ENCODE assay signal across 27 cellular contexts in the genomic region with DNA sequence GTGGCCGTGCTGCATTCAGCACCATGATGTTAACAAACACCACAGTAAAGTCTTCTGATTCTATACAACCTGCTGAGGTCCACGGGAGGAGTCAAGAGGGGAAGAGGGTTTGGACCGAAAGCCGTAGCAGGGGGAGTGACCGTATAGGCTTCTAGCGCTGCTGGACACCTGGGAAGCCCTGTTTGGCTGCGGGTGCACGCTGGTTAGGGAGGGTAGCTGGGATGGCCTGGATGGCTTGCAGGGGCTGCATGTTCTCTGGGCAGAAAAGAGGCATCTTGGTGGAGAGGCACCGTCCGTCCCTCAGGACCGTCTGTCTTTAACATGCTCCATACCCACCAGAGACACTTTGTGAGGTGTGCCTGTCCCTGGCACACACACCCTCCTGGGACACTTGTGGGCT.
"Had no signal": no experiment of that assay in that cellular context is flagged by ENCODE, and none has a peak within 500 bp of the region (broad histone marks: within the 10 kb centered on the region; RNA-seq: fewer than 3 reads in every experiment).

No MANE protein-coding gene starts in this region.

- H3K4me1 ChIP-seq: left ventricle myocardium inferior, pancreas, prostate gland, stomach, testis, thyroid gland, transverse colon, upper lobe of right lung had no signal

- H3K4me3 ChIP-seq: left ventricle myocardium inferior, lung, mucosa of descending colon, pancreas, prostate gland, smooth muscle cell, stomach, testis, thyroid gland, transverse colon, upper lobe of right lung had no signal

- H3K4me2 ChIP-seq: smooth muscle cell had no signal

- H3K27me3 ChIP-seq: pancreas, testis, thyroid gland, transverse colon, upper lobe of right lung had no signal

- ATAC-seq: mucosa of descending colon; naive thymus-derived CD4-positive, alpha-beta T cell; natural killer cell treated with Interleukin-12 subunit alpha and Interleukin-12 subunit beta and Interleukin-15 and Interleukin-18, amount 100 ng/mL, for 72 hours; pancreas; right cardiac atrium; stimulated activated naive B cell treated with anti-CD40 and anti-IgM and Interleukin-4, amounts not matched to agents 10 μg/mL and 1 μg/mL and 100 μg/mL, for 72 hours; stimulated activated naive CD8-positive, alpha-beta T cell treated with anti-CD3 and anti-CD28 coated beads, Interleukin-15, Interleukin-2, amounts not matched to agents 100 U/mL and 50 U/mL, for 24 hours; upper lobe of right lung had no signal

- DNase-seq: hippocampal formation; kidney; left ventricle myocardium inferior; mesendoderm; midbrain; mucosa of descending colon; naive thymus-derived CD4-positive, alpha-beta T cell; nucleus accumbens; pancreas; retina; right cardiac atrium; stimulated activated CD4-positive, alpha-beta T cell treated with anti-CD3 and anti-CD28 coated beads, Interleukin-12 subunit alpha, Interleukin-12 subunit beta, amount 100 ng/mL, for 4 hours; stimulated activated CD4-positive, alpha-beta T cell treated with anti-CD3 and anti-CD28 coated beads, Interleukin-15, amount 100 ng/mL, for 24 hours; stimulated activated CD4-positive, alpha-beta T cell treated with anti-CD3 and anti-CD28 coated beads, Interleukin-2, amount 100 ng/mL, for 24 hours; stimulated activated CD4-positive, alpha-beta T cell treated with anti-CD3 and anti-CD28 coated beads, Interleukin-4, amount 100 ng/mL, for 1 hour; stimulated activated naive B cell treated with anti-CD40 and anti-IgM and Interleukin-4, amounts not matched to agents 10 μg/mL and 1 μg/mL and 100 μg/mL, for 72 hours; stimulated activated naive CD8-positive, alpha-beta T cell treated with anti-CD3 and anti-CD28 coated beads, Interleukin-15, Interleukin-2, amounts not matched to agents 100 U/mL and 50 U/mL, for 24 hours; stomach; thyroid gland; transverse colon; upper lobe of right lung had no signal

- H3K27ac ChIP-seq: left ventricle myocardium inferior, pancreas, prostate gland, stomach, testis, thyroid gland, transverse colon, upper lobe of right lung had no signal

- H3K36me3 ChIP-seq: left ventricle myocardium inferior, pancreas, prostate gland, stomach, thyroid gland, transverse colon, upper lobe of right lung had no signal

- H3K9me3 ChIP-seq: left ventricle myocardium inferior, pancreas, prostate gland, testis, thyroid gland, transverse colon, upper lobe of right lung had no signal

- FAIRE-seq: kidney, pancreas, urothelium cell line had no signal
